Comparison of ENCODE assay signal across 20 cellular contexts in genomic region chr2:165909466-165909865, GRCh38. TPM values are rescaled to one million over a fixed set of nuclear protein-coding genes. Genes with fewer than 3 reads are reported as not detected.
DNase-seq lines count a peak whose midpoint lies in the region; ATAC-seq, FAIRE-seq and TF ChIP-seq lines count a peak whose summit lies in the region.
"Had no signal": no experiment of that assay in that cellular context is flagged by ENCODE, and none has a peak within 500 bp of the region (broad histone marks: within the 10 kb centered on the region; RNA-seq: fewer than 3 reads in every experiment).

No MANE protein-coding gene starts in this region.

- H3K27ac Mint-ChIP-seq in endothelial cell (ENCODE audit: unreplicated experiment), result peak overlapping the region; percentile 92
- H3K27ac Mint-ChIP-seq: IgD-negative memory B cell had no signal

- TF ChIP-seq POLR2A in erythroblast (IDR thresholded peaks at IDR 0.05; ENCODE audit: low read length), result no peak

- H3K9me3 ChIP-seq in kidney (ENCODE audit: control insufficient read depth in 1 of 2, low read length in 2 of 2), result no peaks in the 10 kb centered on the region
- H3K9me3 ChIP-seq: BE2C, HAP-1 had no signal

- H3K27ac ChIP-seq in kidney (ENCODE audit: low read depth in 2 of 2, low read length in 2 of 2), result no peak overlapping the region
- H3K27ac ChIP-seq: C4-2B had no signal

- no peak overlapping the region for H3K9ac ChIP-seq in kidney (ENCODE audit: low read length in 2 of 2)

- peaks cover 3 to 17% of the 10 kb centered on the region in 2 donors for H3K36me3 ChIP-seq in kidney (ENCODE audit: control insufficient read depth in 1 of 2, insufficient read depth in 2 of 2, low read length in 2 of 2)
- H3K36me3 ChIP-seq: BE2C had no signal

- no peak overlapping the region for H3K4me3 ChIP-seq in kidney (ENCODE audit: low read length in 2 of 2)
- H3K4me3 ChIP-seq: HAP-1 had no signal

- no peak for ATAC-seq in HG02642 (IDR thresholded peaks at IDR 0.05; ENCODE audit: poor library complexity, unreplicated experiment)

- no peaks in the 10 kb centered on the region for H3K27me3 Mint-ChIP-seq in endothelial cell (ENCODE audit: unreplicated experiment)
- H3K27me3 Mint-ChIP-seq: CD4-positive, alpha-beta memory T cell; IgD-negative memory B cell had no signal

- H3K4me1 Mint-ChIP-seq in endothelial cell (ENCODE audit: unreplicated experiment), result peaks cover 21% of the 10 kb centered on the region
- H3K4me1 Mint-ChIP-seq: IgD-negative memory B cell had no signal

- peak overlapping the region; percentile 39 for H3K4me3 Mint-ChIP-seq in endothelial cell (ENCODE audit: unreplicated experiment)
- H3K4me3 Mint-ChIP-seq: CD4-positive, alpha-beta memory T cell; IgD-negative memory B cell had no signal

- no peaks in the 10 kb centered on the region for H3K9me3 Mint-ChIP-seq in endothelial cell (ENCODE audit: unreplicated experiment)
- H3K9me3 Mint-ChIP-seq: CD4-positive, alpha-beta memory T cell; IgD-negative memory B cell had no signal

- intact Hi-C loops in kidney (cut with DNase I), result no loop called here

- DNase-seq in HCEC 1CT (peak; percentile 3), endothelial cell (ENCODE audit: low spot score) (no peak), kidney (no peak), erythroblast (lab: John Stamatoyannopoulos, UW) (no peak), NCI-H2227 (lab: John Stamatoyannopoulos, UW; ENCODE audit: unreplicated experiment) (no peak), cerebellar cortex (ENCODE audit: low spot score) (no peak)
- DNase-seq: BE2C; CD4-positive, alpha-beta memory T cell; COR-L47; DMS153; DMS79 treated with DMSO at 0.1 percent for 48 hours; EL; GF-D8 had no signal

- no peaks in the 10 kb centered on the region for H3K4me1 ChIP-seq in kidney (ENCODE audit: control insufficient read depth in 1 of 2, insufficient read depth in 1 of 2, low read depth in 1 of 2, low read length in 2 of 2)
- H3K4me1 ChIP-seq: BE2C, HAP-1 had no signal

- H3K36me3 Mint-ChIP-seq in endothelial cell (ENCODE audit: low read depth, unreplicated experiment), result peaks cover 23% of the 10 kb centered on the region

- TF ChIP-seq CTCF in endothelial cell (IDR thresholded peaks at IDR 0.05; ENCODE audit: unreplicated experiment), result no peak
- TF ChIP-seq CTCF in kidney (IDR thresholded peaks at IDR 0.05; ENCODE audit: borderline replicate concordance, extremely low read depth, insufficient read depth), result no peak

- FAIRE-seq in TTC549 (lab: Jason Lieb, UNC), result peak; percentile 55
- FAIRE-seq in kidney (lab: Jason Lieb, UNC), result peak; percentile 29
- FAIRE-seq: D721Med, H1 had no signal

RNA-seq across cellular contexts. Expression of gene TTC21B, which starts 44.1 kb away (rescaled TPM):
- total RNA-seq in endothelial cell (ENCODE audit: unreplicated experiment) (101 TPM), kidney (15.2 TPM)
- 8.4 TPM for polyA plus RNA-seq in kidney (ENCODE audit: insufficient read depth, low read depth, low replicate concordance)
